Comparison of ENCODE assay signal across 8 cellular contexts in the genomic region with DNA sequence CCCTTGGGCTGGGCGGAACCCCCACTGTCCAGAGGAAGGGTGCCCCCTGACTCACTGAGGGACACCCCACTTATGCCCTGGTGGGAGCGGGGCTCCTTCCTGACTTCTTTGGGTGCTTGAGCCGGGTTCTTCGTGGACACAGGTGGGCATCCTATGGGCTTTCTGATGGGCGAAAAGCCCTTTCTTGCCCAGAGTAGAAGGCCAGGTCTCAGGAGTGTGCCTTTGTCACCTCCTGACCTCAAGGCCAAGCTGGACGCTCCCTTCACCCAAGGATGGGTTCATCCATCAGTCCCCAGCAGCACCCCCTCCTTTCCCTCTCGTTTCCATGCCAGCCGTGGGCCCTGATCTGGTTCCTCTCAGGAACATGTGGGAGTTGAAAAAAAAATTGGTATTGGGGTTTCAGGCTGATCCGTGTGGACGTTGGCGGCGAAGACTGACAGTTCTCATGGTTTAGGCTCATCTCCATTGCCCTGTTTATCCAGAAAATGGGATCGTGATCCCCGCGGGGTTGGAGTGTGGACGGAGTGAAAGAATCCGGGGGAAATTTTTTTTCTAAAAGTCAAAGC. TPM values are rescaled to one million over a fixed set of nuclear protein-coding genes. Genes with fewer than 3 reads are reported as not detected.
DNase-seq lines count a peak whose midpoint lies in the region; ATAC-seq, FAIRE-seq and TF ChIP-seq lines count a peak whose summit lies in the region.

No MANE protein-coding gene starts in this region.

- H3K4me2 ChIP-seq in OCI-LY1 (ENCODE audit: low read length) (peak overlapping the region; percentile 97), endothelial cell of umbilical vein (ENCODE audit: insufficient read depth, low read length) (peak overlapping the region; percentile 58)

- no peak for ATAC-seq in sciatic nerve

- peak in 2 of 3 experiments; percentile 49 to 71 for DNase-seq in NCI-H1417 (lab: John Stamatoyannopoulos, UW)
- no peak for DNase-seq in NCI-H1417 treated with DMSO at 0.1 percent for 48 hours (lab: John Stamatoyannopoulos, UW)
- DNase-seq in endothelial cell of umbilical vein (ENCODE audit: low read depth, low spot score), result peak; percentile 26
- DNase-seq in osteocyte (ENCODE audit: extremely low spot score, unreplicated experiment), result no peak
- no peak for DNase-seq in sciatic nerve (ENCODE audit: low spot score)
- no peak for DNase-seq in frontal cortex (ENCODE audit: low spot score in 2 of 2)
- no peak for DNase-seq in A172 (ENCODE audit: low spot score)

- peak overlapping the region; percentile 84 for H3K4me3 Mint-ChIP-seq in osteocyte (ENCODE audit: unreplicated experiment)

- H3K36me3 Mint-ChIP-seq in osteocyte (ENCODE audit: unreplicated experiment), result no peaks in the 10 kb centered on the region

- H3K27me3 ChIP-seq in OCI-LY1 (ENCODE audit: insufficient read depth, low read length) (no peaks in the 10 kb centered on the region), endothelial cell of umbilical vein (ENCODE audit: control insufficient read depth in 2 of 2, insufficient read depth in 2 of 2, low read length in 2 of 2) (no peaks in the 10 kb centered on the region)

- peaks cover 22% of the 10 kb centered on the region for H3F3A ChIP-seq in OCI-LY1 (ENCODE audit: insufficient read depth, low read length)

- no peaks in the 10 kb centered on the region for H3K9me3 ChIP-seq in OCI-LY1 (ENCODE audit: low read length)
- no peaks in the 10 kb centered on the region for H3K9me3 ChIP-seq in endothelial cell of umbilical vein (replicated peaks; ENCODE audit: control insufficient read depth, insufficient read depth, low read length)

- no peaks in the 10 kb centered on the region for H3K9me1 ChIP-seq in endothelial cell of umbilical vein (replicated peaks; ENCODE audit: control insufficient read depth, extremely low read depth, insufficient read depth, low read length)

- H3K4me3 ChIP-seq in OCI-LY1 (ENCODE audit: low read depth, low read length, poor library complexity, severe bottlenecking) (peak overlapping the region; percentile 95), endothelial cell of umbilical vein (replicated peaks in 1 of 3; ENCODE audit: insufficient read depth in 1 of 3, low read depth in 1 of 3, low read length in 3 of 3) (peak overlapping the region; percentile 30 to 79 (median 60))

- H3K36me3 ChIP-seq in OCI-LY1 (ENCODE audit: insufficient read depth, low read length), result peaks cover 4% of the 10 kb centered on the region; the same call in 1 of the 2 replicates
- H3K36me3 ChIP-seq in endothelial cell of umbilical vein (ENCODE audit: control insufficient read depth in 2 of 2, extremely low read depth in 1 of 2, insufficient read depth in 2 of 2, low read length in 2 of 2), result no peaks in the 10 kb centered on the region

- H3K27ac ChIP-seq in OCI-LY1 (ENCODE audit: low read depth, low read length, poor library complexity, severe bottlenecking), result peak overlapping the region; percentile 77
- peak overlapping the region; percentile 34 for H3K27ac ChIP-seq in endothelial cell of umbilical vein (ENCODE audit: insufficient read depth, low read depth, low read length)

- dilution Hi-C loops in endothelial cell of umbilical vein (cut with MboI; ENCODE audit: extremely low pct_ligation_motif_present, low sequenced_read_pairs), result no loop called here

- CTCF ChIA-PET in endothelial cell of umbilical vein (lab: Charles Lee), result interaction anchor here (1.3 to 2.1 kb wide), 5 partner anchors 10 to 34 kb away, joined by 3 to 10 read pairs (median 6); no protein-coding TSS in a partner anchor

- no peaks in the 10 kb centered on the region for H4K20me1 ChIP-seq in OCI-LY1 (ENCODE audit: insufficient read depth, low read length)
- no peaks in the 10 kb centered on the region for H4K20me1 ChIP-seq in endothelial cell of umbilical vein (replicated peaks; ENCODE audit: control insufficient read depth, extremely low read depth, insufficient read depth, low read length)

- FAIRE-seq in endothelial cell of umbilical vein (lab: Jason Lieb, UNC) (no peak), frontal cortex (lab: Jason Lieb, UNC) (no peak)

- H3K9me2 ChIP-seq in OCI-LY1 (ENCODE audit: low read depth, low read length), result no peaks in the 10 kb centered on the region

- TSS peak; percentile 38 for BruUV-seq in endothelial cell of umbilical vein (replicated peaks; lab: Mats Ljungman, UMichigan)

- no peaks in the 10 kb centered on the region for H3K27me3 Mint-ChIP-seq in osteocyte (ENCODE audit: unreplicated experiment)

- H3K9ac ChIP-seq in OCI-LY1 (ENCODE audit: low read length), result peak overlapping the region; percentile 91
- H3K9ac ChIP-seq in endothelial cell of umbilical vein (replicated peaks; ENCODE audit: extremely low read depth, insufficient read depth, low read length), result peak overlapping the region; percentile 60

- intact Hi-C loops in endothelial cell of umbilical vein (cut with micrococcal nuclease) (loop anchor here (1.0 kb wide), 3 partner anchors 26 to 60 kb away; no protein-coding TSS in a partner anchor), sciatic nerve (cut with DNase I) (no loop called here)

- peaks cover 48% of the 10 kb centered on the region for H3K4me1 Mint-ChIP-seq in osteocyte (ENCODE audit: unreplicated experiment)

- TF ChIP-seq CTCF in OCI-LY1 (IDR thresholded peaks at IDR 0.05; ENCODE audit: low read length) (no peak), endothelial cell of umbilical vein (IDR thresholded peaks at IDR 0.05; ENCODE audit: extremely low read depth in 1 of 2, insufficient read depth in 1 of 2, low read depth in 1 of 2, low read length in 2 of 2) (no peak), osteocyte (IDR thresholded peaks at IDR 0.05) (no peak)

- H3K79me2 ChIP-seq in OCI-LY1 (ENCODE audit: insufficient read depth, low read length) (peaks cover 36% of the 10 kb centered on the region), endothelial cell of umbilical vein (ENCODE audit: control insufficient read depth, insufficient read depth, low read length) (peaks cover 47% of the 10 kb centered on the region)

- no peaks in the 10 kb centered on the region for H3K9me3 Mint-ChIP-seq in osteocyte (ENCODE audit: unreplicated experiment)

- no peak for TF ChIP-seq POLR2A in endothelial cell of umbilical vein (IDR thresholded peaks at IDR 0.05; ENCODE audit: low read depth, low read length)

- POLR2A ChIA-PET in endothelial cell of umbilical vein (lab: Charles Lee), result interaction anchor here (1.6 kb wide), 1 partner anchor 12 kb away, joined by 3 read pairs; no protein-coding TSS in a partner anchor

- H2AFZ ChIP-seq in OCI-LY1 (ENCODE audit: low read length) (no peak overlapping the region), endothelial cell of umbilical vein (ENCODE audit: low read depth, low read length) (peak overlapping the region; percentile 7)

- peak overlapping the region; percentile 93 for H3K27ac Mint-ChIP-seq in osteocyte (ENCODE audit: unreplicated experiment)

- H3K4me1 ChIP-seq in OCI-LY1 (ENCODE audit: insufficient read depth, low read length, severe bottlenecking) (peaks cover 67% of the 10 kb centered on the region), endothelial cell of umbilical vein (ENCODE audit: control insufficient read depth, extremely low read depth, insufficient read depth, low read length) (peaks cover 28% of the 10 kb centered on the region)

TF ChIP-seq in endothelial cell of umbilical vein, 7 proteins besides CTCF, POLR2A, EP300 and RAD21 (continues in another document):
- no peak for TF ChIP-seq MYC (IDR thresholded peaks at IDR 0.05; ENCODE audit: low read depth, low read length)
- no peak for TF ChIP-seq POLR2AphosphoS5 (IDR thresholded peaks at IDR 0.05; ENCODE audit: insufficient read depth, low read depth, low read length)
- TF ChIP-seq, protein P1, sequence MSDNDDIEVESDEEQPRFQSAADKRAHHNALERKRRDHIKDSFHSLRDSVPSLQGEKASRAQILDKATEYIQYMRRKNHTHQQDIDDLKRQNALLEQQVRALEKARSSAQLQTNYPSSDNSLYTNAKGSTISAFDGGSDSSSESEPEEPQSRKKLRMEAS (IDR thresholded peaks at IDR 0.05; ENCODE audit: insufficient read depth, insufficient read length), result no peak

RNA-seq across cellular contexts. Expression of gene SLC25A25, which starts 0.7 kb away (rescaled TPM):
- total RNA-seq in endothelial cell of umbilical vein (20.1 and 20.2 TPM in 2 replicates), osteocyte (15.6 and 18.0 TPM in 2 replicates), sciatic nerve (21.0 TPM), frontal cortex (29.8 TPM)
- 14.2 and 18.1 TPM in 2 replicates for polyA plus RNA-seq in endothelial cell of umbilical vein
- 17.3 and 21.7 TPM in 2 replicates for polyA plus RNA-seq in endothelial cell of umbilical vein (2011; cell fraction: cytosol; rRNA removed)
- 54.4 and 63.0 TPM in 2 replicates for polyA plus RNA-seq in endothelial cell of umbilical vein (2011; cell fraction: nucleus; rRNA removed)
- polyA plus RNA-seq in endothelial cell of umbilical vein (2012), result 11.9 and 22.6 TPM in 2 replicates
- polyA minus RNA-seq in endothelial cell of umbilical vein, result 16.6 and 17.6 TPM in 2 replicates
- polyA minus RNA-seq in endothelial cell of umbilical vein (2011; cell fraction: cytosol; rRNA and poly(A)+ RNA removed), result 20.1 TPM
- 24.4 and 32.2 TPM in 2 replicates for polyA minus RNA-seq in endothelial cell of umbilical vein (2011; cell fraction: nucleus; rRNA and poly(A)+ RNA removed)
- 27.8 and 32.7 TPM in 2 replicates for total RNA-seq in A172 (2014; rRNA removed; shearing (Covaris generic))

RNA-seq across cellular contexts. Expression of gene NAIF1, which starts 1.6 kb away (rescaled TPM):
- total RNA-seq in endothelial cell of umbilical vein (8.2 and 9.7 TPM in 2 replicates), osteocyte (8.4 and 8.8 TPM in 2 replicates), sciatic nerve (7.8 TPM), frontal cortex (9.0 TPM)
- 9.7 and 10.1 TPM in 2 replicates for polyA plus RNA-seq in endothelial cell of umbilical vein
- polyA plus RNA-seq in endothelial cell of umbilical vein (2011; cell fraction: cytosol; rRNA removed), result 9.4 and 9.5 TPM in 2 replicates
- polyA plus RNA-seq in endothelial cell of umbilical vein (2011; cell fraction: nucleus; rRNA removed), result 4.4 and 4.6 TPM in 2 replicates
- 6.4 and 9.3 TPM in 2 replicates for polyA plus RNA-seq in endothelial cell of umbilical vein (2012)
- polyA minus RNA-seq in endothelial cell of umbilical vein, result 7.5 and 9.8 TPM in 2 replicates
- polyA minus RNA-seq in endothelial cell of umbilical vein (2011; cell fraction: cytosol; rRNA and poly(A)+ RNA removed), result 19.3 TPM
- polyA minus RNA-seq in endothelial cell of umbilical vein (2011; cell fraction: nucleus; rRNA and poly(A)+ RNA removed), result 2.0 and 3.7 TPM in 2 replicates
- 14.1 and 15.7 TPM in 2 replicates for total RNA-seq in A172 (2014; rRNA removed; shearing (Covaris generic))

RNA-seq across cellular contexts. Expression of gene PTGES2, which starts 58.8 kb away (rescaled TPM):
- total RNA-seq in endothelial cell of umbilical vein, result 64.2 and 69.6 TPM in 2 replicates
- polyA plus RNA-seq in endothelial cell of umbilical vein, result 69.8 and 69.9 TPM in 2 replicates
- polyA plus RNA-seq in endothelial cell of umbilical vein (2011; cell fraction: cytosol; rRNA removed), result 65.0 and 76.3 TPM in 2 replicates
- polyA plus RNA-seq in endothelial cell of umbilical vein (2011; cell fraction: nucleus; rRNA removed), result 105 and 113 TPM in 2 replicates
- 52.9 and 57.9 TPM in 2 replicates for polyA plus RNA-seq in endothelial cell of umbilical vein (2012)
- polyA minus RNA-seq in endothelial cell of umbilical vein, result 45.6 and 48.0 TPM in 2 replicates
- polyA minus RNA-seq in endothelial cell of umbilical vein (2011; cell fraction: cytosol; rRNA and poly(A)+ RNA removed), result 85.7 TPM
- polyA minus RNA-seq in endothelial cell of umbilical vein (2011; cell fraction: nucleus; rRNA and poly(A)+ RNA removed), result 23.8 and 31.5 TPM in 2 replicates
- 79.2 and 80.3 TPM in 2 replicates for total RNA-seq in osteocyte
- total RNA-seq in sciatic nerve, result 33.8 TPM
- 58.3 TPM for total RNA-seq in frontal cortex
- 84.2 and 87.7 TPM in 2 replicates for total RNA-seq in A172 (2014; rRNA removed; shearing (Covaris generic))

Comparison
In these comparisons a context has a peak if more than half of its experiments do, and no peak if none do; other contexts are left out.
1. DNase-seq: peak in NCI-H1417 (2 of 3) and endothelial cell of umbilical vein (single experiment); none in NCI-H1417 treated with DMSO at 0.1 percent for 48 hours (single experiment), osteocyte (single experiment), sciatic nerve (single experiment), frontal cortex (0 of 2) and A172 (single experiment).